In the genomic region with DNA sequence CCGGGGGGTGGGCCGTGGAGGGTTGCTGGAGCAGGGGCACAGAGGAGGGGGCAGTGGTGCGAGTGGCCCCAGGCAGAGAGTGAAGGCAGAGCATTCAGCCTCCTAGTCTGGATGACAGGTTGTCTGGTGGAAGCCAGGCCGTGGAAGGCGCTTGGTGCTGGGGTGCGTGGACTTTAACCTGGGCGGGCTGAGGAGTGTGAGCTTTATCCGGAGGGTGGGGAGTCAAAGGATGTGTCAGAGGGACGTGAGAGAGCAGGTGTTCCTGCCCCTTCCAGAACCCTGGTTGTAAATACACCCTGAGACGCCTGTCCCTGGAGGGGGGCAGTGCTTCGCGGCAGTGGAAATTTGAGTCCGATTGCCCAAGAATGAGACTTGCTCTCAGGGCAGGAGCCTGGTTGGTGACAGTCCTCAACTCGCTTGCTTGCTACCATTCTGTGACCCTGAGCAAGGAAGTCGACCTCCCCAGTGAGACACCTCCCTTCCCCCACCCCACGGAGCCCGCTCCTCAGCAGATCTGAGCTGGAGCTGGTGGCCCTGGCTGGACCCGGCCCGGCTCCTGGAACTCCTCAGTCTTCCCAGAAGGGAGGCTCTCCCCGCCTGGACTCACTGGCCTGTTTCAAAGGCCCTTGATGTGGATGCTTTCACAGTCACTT, we compare ENCODE assay signal across 1 cellular context.
A peak's percentile ranks its signal among the peaks of the same experiment; 100 is the strongest.
TF ChIP-seq lines count a peak whose summit lies in the region.

No MANE protein-coding gene starts in this region.

TF ChIP-seq in HepG2, 621 proteins besides CTCF, POLR2A, EP300 and RAD21 (continued from another document and continues in another):
- TF ChIP-seq, protein P1, sequence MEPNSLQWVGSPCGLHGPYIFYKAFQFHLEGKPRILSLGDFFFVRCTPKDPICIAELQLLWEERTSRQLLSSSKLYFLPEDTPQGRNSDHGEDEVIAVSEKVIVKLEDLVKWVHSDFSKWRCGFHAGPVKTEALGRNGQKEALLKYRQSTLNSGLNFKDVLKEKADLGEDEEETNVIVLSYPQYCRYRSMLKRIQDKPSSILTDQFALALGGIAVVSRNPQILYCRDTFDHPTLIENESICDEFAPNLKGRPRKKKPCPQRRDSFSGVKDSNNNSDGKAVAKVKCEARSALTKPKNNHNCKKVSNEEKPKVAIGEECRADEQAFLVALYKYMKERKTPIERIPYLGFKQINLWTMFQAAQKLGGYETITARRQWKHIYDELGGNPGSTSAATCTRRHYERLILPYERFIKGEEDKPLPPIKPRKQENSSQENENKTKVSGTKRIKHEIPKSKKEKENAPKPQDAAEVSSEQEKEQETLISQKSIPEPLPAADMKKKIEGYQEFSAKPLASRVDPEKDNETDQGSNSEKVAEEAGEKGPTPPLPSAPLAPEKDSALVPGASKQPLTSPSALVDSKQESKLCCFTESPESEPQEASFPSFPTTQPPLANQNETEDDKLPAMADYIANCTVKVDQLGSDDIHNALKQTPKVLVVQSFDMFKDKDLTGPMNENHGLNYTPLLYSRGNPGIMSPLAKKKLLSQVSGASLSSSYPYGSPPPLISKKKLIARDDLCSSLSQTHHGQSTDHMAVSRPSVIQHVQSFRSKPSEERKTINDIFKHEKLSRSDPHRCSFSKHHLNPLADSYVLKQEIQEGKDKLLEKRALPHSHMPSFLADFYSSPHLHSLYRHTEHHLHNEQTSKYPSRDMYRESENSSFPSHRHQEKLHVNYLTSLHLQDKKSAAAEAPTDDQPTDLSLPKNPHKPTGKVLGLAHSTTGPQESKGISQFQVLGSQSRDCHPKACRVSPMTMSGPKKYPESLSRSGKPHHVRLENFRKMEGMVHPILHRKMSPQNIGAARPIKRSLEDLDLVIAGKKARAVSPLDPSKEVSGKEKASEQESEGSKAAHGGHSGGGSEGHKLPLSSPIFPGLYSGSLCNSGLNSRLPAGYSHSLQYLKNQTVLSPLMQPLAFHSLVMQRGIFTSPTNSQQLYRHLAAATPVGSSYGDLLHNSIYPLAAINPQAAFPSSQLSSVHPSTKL (CRISPR knock-in tag; IDR thresholded peaks at IDR 0.05), result peak; percentile 65
- 0 out of 2 replicates have a peak, but pooled peaks have one; percentile 37 for TF ChIP-seq MED13 (CRISPR knock-in tag; IDR thresholded peaks at IDR 0.05)
- TF ChIP-seq, protein P2, sequence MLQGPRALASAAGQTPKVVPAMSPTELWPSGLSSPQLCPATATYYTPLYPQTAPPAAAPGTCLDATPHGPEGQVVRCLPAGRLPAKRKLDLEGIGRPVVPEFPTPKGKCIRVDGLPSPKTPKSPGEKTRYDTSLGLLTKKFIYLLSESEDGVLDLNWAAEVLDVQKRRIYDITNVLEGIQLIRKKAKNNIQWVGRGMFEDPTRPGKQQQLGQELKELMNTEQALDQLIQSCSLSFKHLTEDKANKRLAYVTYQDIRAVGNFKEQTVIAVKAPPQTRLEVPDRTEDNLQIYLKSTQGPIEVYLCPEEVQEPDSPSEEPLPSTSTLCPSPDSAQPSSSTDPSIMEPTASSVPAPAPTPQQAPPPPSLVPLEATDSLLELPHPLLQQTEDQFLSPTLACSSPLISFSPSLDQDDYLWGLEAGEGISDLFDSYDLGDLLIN (CRISPR knock-in tag; IDR thresholded peaks at IDR 0.05; ENCODE audit: borderline replicate concordance), result no peak
- no peak for TF ChIP-seq ELF4 (CRISPR knock-in tag; IDR thresholded peaks at IDR 0.05; ENCODE audit: borderline replicate concordance)
- TF ChIP-seq NBN (conservative IDR thresholded peaks at IDR 0.05), result no peak
- TF ChIP-seq HOXA9 (CRISPR knock-in tag; IDR thresholded peaks at IDR 0.05; ENCODE audit: borderline replicate concordance), result no peak
- peak; percentile 73 for TF ChIP-seq TBX2 (CRISPR knock-in tag; IDR thresholded peaks at IDR 0.05; ENCODE audit: borderline replicate concordance)
- 0 out of 2 replicates have a peak, but pooled peaks have one; percentile 19 for TF ChIP-seq TSC22D2 (CRISPR knock-in tag; IDR thresholded peaks at IDR 0.05; ENCODE audit: borderline replicate concordance)
- no peak for TF ChIP-seq ZNF24 (IDR thresholded peaks at IDR 0.05)
- TF ChIP-seq, protein P3, sequence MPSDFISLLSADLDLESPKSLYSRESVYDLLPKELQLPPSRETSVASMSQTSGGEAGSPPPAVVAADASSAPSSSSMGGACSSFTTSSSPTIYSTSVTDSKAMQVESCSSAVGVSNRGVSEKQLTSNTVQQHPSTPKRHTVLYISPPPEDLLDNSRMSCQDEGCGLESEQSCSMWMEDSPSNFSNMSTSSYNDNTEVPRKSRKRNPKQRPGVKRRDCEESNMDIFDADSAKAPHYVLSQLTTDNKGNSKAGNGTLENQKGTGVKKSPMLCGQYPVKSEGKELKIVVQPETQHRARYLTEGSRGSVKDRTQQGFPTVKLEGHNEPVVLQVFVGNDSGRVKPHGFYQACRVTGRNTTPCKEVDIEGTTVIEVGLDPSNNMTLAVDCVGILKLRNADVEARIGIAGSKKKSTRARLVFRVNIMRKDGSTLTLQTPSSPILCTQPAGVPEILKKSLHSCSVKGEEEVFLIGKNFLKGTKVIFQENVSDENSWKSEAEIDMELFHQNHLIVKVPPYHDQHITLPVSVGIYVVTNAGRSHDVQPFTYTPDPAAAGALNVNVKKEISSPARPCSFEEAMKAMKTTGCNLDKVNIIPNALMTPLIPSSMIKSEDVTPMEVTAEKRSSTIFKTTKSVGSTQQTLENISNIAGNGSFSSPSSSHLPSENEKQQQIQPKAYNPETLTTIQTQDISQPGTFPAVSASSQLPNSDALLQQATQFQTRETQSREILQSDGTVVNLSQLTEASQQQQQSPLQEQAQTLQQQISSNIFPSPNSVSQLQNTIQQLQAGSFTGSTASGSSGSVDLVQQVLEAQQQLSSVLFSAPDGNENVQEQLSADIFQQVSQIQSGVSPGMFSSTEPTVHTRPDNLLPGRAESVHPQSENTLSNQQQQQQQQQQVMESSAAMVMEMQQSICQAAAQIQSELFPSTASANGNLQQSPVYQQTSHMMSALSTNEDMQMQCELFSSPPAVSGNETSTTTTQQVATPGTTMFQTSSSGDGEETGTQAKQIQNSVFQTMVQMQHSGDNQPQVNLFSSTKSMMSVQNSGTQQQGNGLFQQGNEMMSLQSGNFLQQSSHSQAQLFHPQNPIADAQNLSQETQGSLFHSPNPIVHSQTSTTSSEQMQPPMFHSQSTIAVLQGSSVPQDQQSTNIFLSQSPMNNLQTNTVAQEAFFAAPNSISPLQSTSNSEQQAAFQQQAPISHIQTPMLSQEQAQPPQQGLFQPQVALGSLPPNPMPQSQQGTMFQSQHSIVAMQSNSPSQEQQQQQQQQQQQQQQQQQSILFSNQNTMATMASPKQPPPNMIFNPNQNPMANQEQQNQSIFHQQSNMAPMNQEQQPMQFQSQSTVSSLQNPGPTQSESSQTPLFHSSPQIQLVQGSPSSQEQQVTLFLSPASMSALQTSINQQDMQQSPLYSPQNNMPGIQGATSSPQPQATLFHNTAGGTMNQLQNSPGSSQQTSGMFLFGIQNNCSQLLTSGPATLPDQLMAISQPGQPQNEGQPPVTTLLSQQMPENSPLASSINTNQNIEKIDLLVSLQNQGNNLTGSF (CRISPR knock-in tag; IDR thresholded peaks at IDR 0.05), result no peak
- TF ChIP-seq RBFOX2 (IDR thresholded peaks at IDR 0.05; ENCODE audit: low read depth, low read length), result 0 out of 2 replicates have a peak, but pooled peaks have one; percentile 35
- TF ChIP-seq, protein P4, sequence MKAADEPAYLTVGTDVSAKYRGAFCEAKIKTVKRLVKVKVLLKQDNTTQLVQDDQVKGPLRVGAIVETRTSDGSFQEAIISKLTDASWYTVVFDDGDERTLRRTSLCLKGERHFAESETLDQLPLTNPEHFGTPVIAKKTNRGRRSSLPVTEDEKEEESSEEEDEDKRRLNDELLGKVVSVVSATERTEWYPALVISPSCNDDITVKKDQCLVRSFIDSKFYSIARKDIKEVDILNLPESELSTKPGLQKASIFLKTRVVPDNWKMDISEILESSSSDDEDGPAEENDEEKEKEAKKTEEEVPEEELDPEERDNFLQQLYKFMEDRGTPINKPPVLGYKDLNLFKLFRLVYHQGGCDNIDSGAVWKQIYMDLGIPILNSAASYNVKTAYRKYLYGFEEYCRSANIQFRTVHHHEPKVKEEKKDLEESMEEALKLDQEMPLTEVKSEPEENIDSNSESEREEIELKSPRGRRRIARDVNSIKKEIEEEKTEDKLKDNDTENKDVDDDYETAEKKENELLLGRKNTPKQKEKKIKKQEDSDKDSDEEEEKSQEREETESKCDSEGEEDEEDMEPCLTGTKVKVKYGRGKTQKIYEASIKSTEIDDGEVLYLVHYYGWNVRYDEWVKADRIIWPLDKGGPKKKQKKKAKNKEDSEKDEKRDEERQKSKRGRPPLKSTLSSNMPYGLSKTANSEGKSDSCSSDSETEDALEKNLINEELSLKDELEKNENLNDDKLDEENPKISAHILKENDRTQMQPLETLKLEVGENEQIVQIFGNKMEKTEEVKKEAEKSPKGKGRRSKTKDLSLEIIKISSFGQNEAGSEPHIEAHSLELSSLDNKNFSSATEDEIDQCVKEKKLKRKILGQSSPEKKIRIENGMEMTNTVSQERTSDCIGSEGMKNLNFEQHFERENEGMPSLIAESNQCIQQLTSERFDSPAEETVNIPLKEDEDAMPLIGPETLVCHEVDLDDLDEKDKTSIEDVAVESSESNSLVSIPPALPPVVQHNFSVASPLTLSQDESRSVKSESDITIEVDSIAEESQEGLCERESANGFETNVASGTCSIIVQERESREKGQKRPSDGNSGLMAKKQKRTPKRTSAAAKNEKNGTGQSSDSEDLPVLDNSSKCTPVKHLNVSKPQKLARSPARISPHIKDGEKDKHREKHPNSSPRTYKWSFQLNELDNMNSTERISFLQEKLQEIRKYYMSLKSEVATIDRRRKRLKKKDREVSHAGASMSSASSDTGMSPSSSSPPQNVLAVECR (CRISPR knock-in tag; IDR thresholded peaks at IDR 0.05; ENCODE audit: borderline replicate concordance), result peak; percentile 77; the same call in 1 of the 2 replicates
- peak; percentile 40; the same call in 1 of the 2 replicates for TF ChIP-seq ZNF557 (CRISPR knock-in tag; IDR thresholded peaks at IDR 0.05)
- 0 out of 2 replicates have a peak, but pooled peaks have one; percentile 15 for TF ChIP-seq KLF12 (CRISPR knock-in tag; IDR thresholded peaks at IDR 0.05; ENCODE audit: borderline replicate concordance)
- TF ChIP-seq MTA1 (CRISPR knock-in tag; IDR thresholded peaks at IDR 0.05; ENCODE audit: borderline replicate concordance), result peak; percentile 37; the same call in 1 of the 2 replicates
- peak; percentile 79; the same call in 1 of the 2 replicates for TF ChIP-seq ZNF292 (CRISPR knock-in tag; IDR thresholded peaks at IDR 0.05; ENCODE audit: borderline replicate concordance, low read depth)
- no peak for TF ChIP-seq DR1 (CRISPR knock-in tag; IDR thresholded peaks at IDR 0.05)
- TF ChIP-seq GABPB1 (CRISPR knock-in tag; IDR thresholded peaks at IDR 0.05), result peak; percentile 43; the same call in 1 of the 2 replicates
- TF ChIP-seq, protein P5, sequence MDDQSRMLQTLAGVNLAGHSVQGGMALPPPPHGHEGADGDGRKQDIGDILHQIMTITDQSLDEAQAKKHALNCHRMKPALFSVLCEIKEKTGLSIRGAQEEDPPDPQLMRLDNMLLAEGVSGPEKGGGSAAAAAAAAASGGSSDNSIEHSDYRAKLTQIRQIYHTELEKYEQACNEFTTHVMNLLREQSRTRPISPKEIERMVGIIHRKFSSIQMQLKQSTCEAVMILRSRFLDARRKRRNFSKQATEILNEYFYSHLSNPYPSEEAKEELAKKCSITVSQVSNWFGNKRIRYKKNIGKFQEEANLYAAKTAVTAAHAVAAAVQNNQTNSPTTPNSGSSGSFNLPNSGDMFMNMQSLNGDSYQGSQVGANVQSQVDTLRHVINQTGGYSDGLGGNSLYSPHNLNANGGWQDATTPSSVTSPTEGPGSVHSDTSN (CRISPR knock-in tag; IDR thresholded peaks at IDR 0.05; ENCODE audit: borderline replicate concordance), result no peak
- TF ChIP-seq ZMYM4 (CRISPR knock-in tag; IDR thresholded peaks at IDR 0.05), result peak; percentile 56; the same call in 1 of the 2 replicates
- TF ChIP-seq ZBTB42 (CRISPR knock-in tag; IDR thresholded peaks at IDR 0.05), result 0 out of 2 replicates have a peak, but pooled peaks have one; percentile 49
- TF ChIP-seq SOX13 (IDR thresholded peaks at IDR 0.05), result no peak
- TF ChIP-seq SOX13 (CRISPR knock-in tag; conservative IDR thresholded peaks at IDR 0.05 in 1 of 2, IDR thresholded peaks at IDR 0.05 in 1 of 2), result 0 out of 4 replicates have a peak, but pooled peaks of 1 of the 2 experiments have one; percentile 16
- TF ChIP-seq ZC3H13 (CRISPR knock-in tag; IDR thresholded peaks at IDR 0.05), result peak; percentile 7; the same call in 1 of the 2 replicates
- peak; percentile 82 for TF ChIP-seq HNF4G (IDR thresholded peaks at IDR 0.05; ENCODE audit: borderline replicate concordance, low read depth, low read length)
- TF ChIP-seq HNF4G (CRISPR knock-in tag; IDR thresholded peaks at IDR 0.05; ENCODE audit: borderline replicate concordance, low read depth), result peak; percentile 76; the same call in 1 of the 2 replicates
- no peak for TF ChIP-seq ZNF180 (CRISPR knock-in tag; IDR thresholded peaks at IDR 0.05; ENCODE audit: borderline replicate concordance, low read depth)
- no peak; the same call in 1 of the 2 replicates for TF ChIP-seq ERF (CRISPR knock-in tag; IDR thresholded peaks at IDR 0.05)
- TF ChIP-seq PRMT3 (CRISPR knock-in tag; IDR thresholded peaks at IDR 0.05; ENCODE audit: borderline replicate concordance, low read depth), result no peak
- peak; percentile 63 for TF ChIP-seq POLR2AphosphoS5 (IDR thresholded peaks at IDR 0.05; ENCODE audit: low read depth, low read length)
- TF ChIP-seq NFKB2 (CRISPR knock-in tag; IDR thresholded peaks at IDR 0.05; ENCODE audit: borderline replicate concordance), result peak; percentile 35; the same call in 1 of the 2 replicates
- TF ChIP-seq GATAD2A (CRISPR knock-in tag; IDR thresholded peaks at IDR 0.05), result peak; percentile 77
- TF ChIP-seq, protein P6, sequence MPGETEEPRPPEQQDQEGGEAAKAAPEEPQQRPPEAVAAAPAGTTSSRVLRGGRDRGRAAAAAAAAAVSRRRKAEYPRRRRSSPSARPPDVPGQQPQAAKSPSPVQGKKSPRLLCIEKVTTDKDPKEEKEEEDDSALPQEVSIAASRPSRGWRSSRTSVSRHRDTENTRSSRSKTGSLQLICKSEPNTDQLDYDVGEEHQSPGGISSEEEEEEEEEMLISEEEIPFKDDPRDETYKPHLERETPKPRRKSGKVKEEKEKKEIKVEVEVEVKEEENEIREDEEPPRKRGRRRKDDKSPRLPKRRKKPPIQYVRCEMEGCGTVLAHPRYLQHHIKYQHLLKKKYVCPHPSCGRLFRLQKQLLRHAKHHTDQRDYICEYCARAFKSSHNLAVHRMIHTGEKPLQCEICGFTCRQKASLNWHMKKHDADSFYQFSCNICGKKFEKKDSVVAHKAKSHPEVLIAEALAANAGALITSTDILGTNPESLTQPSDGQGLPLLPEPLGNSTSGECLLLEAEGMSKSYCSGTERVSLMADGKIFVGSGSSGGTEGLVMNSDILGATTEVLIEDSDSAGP (CRISPR knock-in tag; IDR thresholded peaks at IDR 0.05; ENCODE audit: borderline replicate concordance), result peak; percentile 21; the same call in 1 of the 2 replicates
